1 cellular context compared by ENCODE assay signal in genomic region chr7:29145553-29146081, GRCh38.
TF ChIP-seq lines count a peak whose summit lies in the region.

No MANE protein-coding gene starts in this region.

TF ChIP-seq in HepG2, 621 proteins besides CTCF, POLR2A, EP300 and RAD21:
- no peak for TF ChIP-seq ZNF232 (CRISPR knock-in tag; IDR thresholded peaks at IDR 0.05; ENCODE audit: borderline replicate concordance)
- TF ChIP-seq MNT (IDR thresholded peaks at IDR 0.05) = no peak
- no peak for TF ChIP-seq ZNF230 (CRISPR knock-in tag; IDR thresholded peaks at IDR 0.05)
- TF ChIP-seq ZSCAN21 (CRISPR knock-in tag; IDR thresholded peaks at IDR 0.05; ENCODE audit: borderline replicate concordance) = 0 out of 2 replicates have a peak, but pooled peaks have one; percentile 39
- TF ChIP-seq NPAS2 (CRISPR knock-in tag; IDR thresholded peaks at IDR 0.05; ENCODE audit: borderline replicate concordance) = no peak
- TF ChIP-seq NFE2 (CRISPR knock-in tag; IDR thresholded peaks at IDR 0.05) = no peak
- TF ChIP-seq MAFF (IDR thresholded peaks at IDR 0.05; ENCODE audit: low read depth, low read length) = no peak
- peak; percentile 60 for TF ChIP-seq TEAD3 (CRISPR knock-in tag; optimal IDR thresholded peaks at IDR 0.05; ENCODE audit: borderline replicate concordance)
- no peak for TF ChIP-seq RFXANK (CRISPR knock-in tag; IDR thresholded peaks at IDR 0.05)
- TF ChIP-seq HDAC2 (CRISPR knock-in tag; IDR thresholded peaks at IDR 0.05) = 0 out of 2 replicates have a peak, but pooled peaks have one; percentile 28
- TF ChIP-seq HNF4A (CRISPR knock-in tag; IDR thresholded peaks at IDR 0.05) = peak; percentile 42
- no peak for TF ChIP-seq TCF7 (IDR thresholded peaks at IDR 0.05; ENCODE audit: low read depth)
- TF ChIP-seq ZNF629 (CRISPR knock-in tag; conservative IDR thresholded peaks at IDR 0.05) = peak; percentile 96
- TF ChIP-seq ZBTB4 (CRISPR knock-in tag; IDR thresholded peaks at IDR 0.05; ENCODE audit: borderline replicate concordance) = no peak
- no peak for TF ChIP-seq SRF (IDR thresholded peaks at IDR 0.05; ENCODE audit: low read depth, low read length)
- TF ChIP-seq ZNF367 (CRISPR knock-in tag; IDR thresholded peaks at IDR 0.05; ENCODE audit: borderline replicate concordance) = no peak
- no peak for TF ChIP-seq TRAFD1 (CRISPR knock-in tag; IDR thresholded peaks at IDR 0.05; ENCODE audit: borderline replicate concordance)
- no peak for TF ChIP-seq MLLT10 (CRISPR knock-in tag; IDR thresholded peaks at IDR 0.05)
- 0 out of 2 replicates have a peak, but pooled peaks have one; percentile 28 for TF ChIP-seq ZKSCAN8 (CRISPR knock-in tag; IDR thresholded peaks at IDR 0.05; ENCODE audit: borderline replicate concordance)
- 0 out of 2 replicates have a peak, but pooled peaks have one; percentile 8 for TF ChIP-seq FOXA3 (CRISPR knock-in tag; IDR thresholded peaks at IDR 0.05)
- TF ChIP-seq ZNF276 (CRISPR knock-in tag; IDR thresholded peaks at IDR 0.05; ENCODE audit: low read depth) = no peak
- TF ChIP-seq ZNF619 (CRISPR knock-in tag; IDR thresholded peaks at IDR 0.05) = no peak
- TF ChIP-seq ZNF777 (CRISPR knock-in tag; IDR thresholded peaks at IDR 0.05) = no peak
- TF ChIP-seq ZNF512 (CRISPR knock-in tag; IDR thresholded peaks at IDR 0.05) = no peak
- TF ChIP-seq ZNF350 (CRISPR knock-in tag; IDR thresholded peaks at IDR 0.05; ENCODE audit: borderline replicate concordance, low read depth) = no peak
- TF ChIP-seq TRIM24 (CRISPR knock-in tag; IDR thresholded peaks at IDR 0.05) = no peak
- TF ChIP-seq E2F2 (CRISPR knock-in tag; IDR thresholded peaks at IDR 0.05; ENCODE audit: borderline replicate concordance) = no peak
- TF ChIP-seq IRF2 (CRISPR knock-in tag; IDR thresholded peaks at IDR 0.05) = 0 out of 2 replicates have a peak, but pooled peaks have one; percentile 3
- no peak for TF ChIP-seq XRCC5 (optimal IDR thresholded peaks at IDR 0.05; ENCODE audit: low read length)
- no peak for TF ChIP-seq CEBPG (CRISPR knock-in tag; IDR thresholded peaks at IDR 0.05)
- no peak for TF ChIP-seq ZNF503 (CRISPR knock-in tag; IDR thresholded peaks at IDR 0.05)
- TF ChIP-seq PAXIP1 (CRISPR knock-in tag; conservative IDR thresholded peaks at IDR 0.05) = 0 out of 2 replicates have a peak, but pooled peaks have one; percentile 17
- TF ChIP-seq ATF5 (CRISPR knock-in tag; IDR thresholded peaks at IDR 0.05; ENCODE audit: low read depth) = no peak
- no peak for TF ChIP-seq ZNF580 (CRISPR knock-in tag; IDR thresholded peaks at IDR 0.05; ENCODE audit: borderline replicate concordance, low read depth)
- TF ChIP-seq ZNF510 (CRISPR knock-in tag; IDR thresholded peaks at IDR 0.05; ENCODE audit: low read depth) = no peak
- no peak for TF ChIP-seq ZNF121 (CRISPR knock-in tag; IDR thresholded peaks at IDR 0.05)
- no peak for TF ChIP-seq RBM39 (IDR thresholded peaks at IDR 0.05; ENCODE audit: low read depth, low read length, poor library complexity, severe bottlenecking)
- TF ChIP-seq ZNF20 (CRISPR knock-in tag; IDR thresholded peaks at IDR 0.05) = no peak
- peak; percentile 50; the same call in 1 of the 2 replicates for TF ChIP-seq RCOR2 (CRISPR knock-in tag; IDR thresholded peaks at IDR 0.05)
- TF ChIP-seq ZNF737 (CRISPR knock-in tag; IDR thresholded peaks at IDR 0.05; ENCODE audit: borderline replicate concordance) = no peak
- no peak for TF ChIP-seq POLR2AphosphoS2 (IDR thresholded peaks at IDR 0.05; ENCODE audit: low read depth, low read length)
- TF ChIP-seq ZNF501 (CRISPR knock-in tag; IDR thresholded peaks at IDR 0.05) = 0 out of 2 replicates have a peak, but pooled peaks have one; percentile 1
- TF ChIP-seq RARA (CRISPR knock-in tag; IDR thresholded peaks at IDR 0.05) = peak; percentile 25; the same call in 1 of the 2 replicates
- no peak for TF ChIP-seq CREBL2 (CRISPR knock-in tag; IDR thresholded peaks at IDR 0.05; ENCODE audit: borderline replicate concordance)
- TF ChIP-seq CCAR2 (optimal IDR thresholded peaks at IDR 0.05; ENCODE audit: low read depth, low read length) = no peak
